Comparison of ENCODE assay signal across 9 cellular contexts in genomic region chr11:46332568-46333128, GRCh38. TPM values are rescaled to one million over a fixed set of nuclear protein-coding genes. Genes with fewer than 3 reads are reported as not detected.
A peak's percentile ranks its signal among the peaks of the same experiment; 100 is the strongest.
DNase-seq lines count a peak whose midpoint lies in the region; ATAC-seq and TF ChIP-seq lines count a peak whose summit lies in the region.
"Had no signal": no experiment of that assay in that cellular context is flagged by ENCODE, and none has a peak within 500 bp of the region (broad histone marks: within the 10 kb centered on the region; RNA-seq: fewer than 3 reads in every experiment).

No MANE protein-coding gene starts in this region.

- DNase-seq in GM12864 (ENCODE audit: low read depth) (no peak), osteocyte (ENCODE audit: extremely low spot score, unreplicated experiment) (no peak), GF-D8 (lab: John Stamatoyannopoulos, UW) (no peak)
- peak; percentile 75 to 78 for DNase-seq in activated CD4-positive, alpha-beta T cell treated with anti-CD3 and anti-CD28 coated beads for 4 hours

- H3K4me3 ChIP-seq in GM12864 (ENCODE audit: low read depth, low read length) (peak overlapping the region; percentile 24; the same call in 1 of the 2 replicates), esophagus (ENCODE audit: low read depth in 1 of 2, low read length in 2 of 2) (peak overlapping the region; percentile 32 to 40)

- ATAC-seq in GM19452 (IDR thresholded peaks at IDR 0.05; ENCODE audit: unreplicated experiment) = no peak
- no peak for ATAC-seq in HG02852 (IDR thresholded peaks at IDR 0.05; ENCODE audit: unreplicated experiment)
- no peak for ATAC-seq in HG03460 (IDR thresholded peaks at IDR 0.05; ENCODE audit: unreplicated experiment)

- no peak overlapping the region for H3K27ac ChIP-seq in esophagus (ENCODE audit: low read depth in 2 of 2, low read length in 1 of 2)
- H3K27ac ChIP-seq: HL-60 had no signal

- no peaks in the 10 kb centered on the region for H3K9me3 ChIP-seq in esophagus (ENCODE audit: control insufficient read depth in 2 of 2, insufficient read depth in 1 of 2, low read depth in 1 of 2, low read length in 1 of 2)

- no peak overlapping the region for H3K27ac Mint-ChIP-seq in osteocyte (ENCODE audit: unreplicated experiment)

- H3K9me3 Mint-ChIP-seq in osteocyte (ENCODE audit: unreplicated experiment) = no peaks in the 10 kb centered on the region

- H3K36me3 ChIP-seq in esophagus (ENCODE audit: control insufficient read depth in 2 of 2, insufficient read depth in 2 of 2, low read length in 1 of 2) = no peaks in the 10 kb centered on the region

- H3K36me3 Mint-ChIP-seq in osteocyte (ENCODE audit: unreplicated experiment) = no peaks in the 10 kb centered on the region

- TF ChIP-seq CTCF in GM12864 (IDR thresholded peaks at IDR 0.05; ENCODE audit: low read depth, low read length, missing control alignments) (no peak), osteocyte (IDR thresholded peaks at IDR 0.05) (no peak)

- peak overlapping the region; percentile 47 for H3K4me3 Mint-ChIP-seq in osteocyte (ENCODE audit: unreplicated experiment)

- H3K27me3 ChIP-seq in esophagus (ENCODE audit: control insufficient read depth in 1 of 2, insufficient read depth in 2 of 2, low read length in 2 of 2) = peaks cover 0 to 8% of the 10 kb centered on the region in 2 donors

- peaks cover 35% of the 10 kb centered on the region for H3K27me3 Mint-ChIP-seq in osteocyte (ENCODE audit: unreplicated experiment)

- peaks cover 3 to 14% of the 10 kb centered on the region in 2 donors for H3K4me1 ChIP-seq in esophagus (ENCODE audit: control insufficient read depth in 2 of 2, insufficient read depth in 2 of 2, low read length in 1 of 2)

- H3K4me1 Mint-ChIP-seq in osteocyte (ENCODE audit: unreplicated experiment) = peaks cover 32% of the 10 kb centered on the region

- 1 to 4% methylated on average over 37 to 60 of the region's 60 CpGs for WGBS in esophagus, 2 donors

RNA-seq across cellular contexts. Expression of gene DGKZ, which starts 14.6 kb away (rescaled TPM):
- 10 to 100 TPM; 27.3 to 36.6 TPM for polyA plus RNA-seq in esophagus
- total RNA-seq in osteocyte = 48.6 and 49.9 TPM in 2 replicates

RNA-seq across cellular contexts. Expression of gene MDK, which starts 48.8 kb away (rescaled TPM):
- polyA plus RNA-seq in esophagus = 10 to 100 TPM; 19.9 to 24.3 TPM
- total RNA-seq in osteocyte = 163 and 171 TPM in 2 replicates

RNA-seq across cellular contexts. Expression of gene CREB3L1, which starts 55.2 kb away (rescaled TPM):
- under 1 TPM; 0.31 to 0.60 TPM for polyA plus RNA-seq in esophagus
- 77.0 and 78.6 TPM in 2 replicates for total RNA-seq in osteocyte

RNA-seq across cellular contexts. Expression of gene CHRM4, which starts 58.9 kb away (rescaled TPM):
- polyA plus RNA-seq in esophagus = under 1 TPM in 1 of 2 donors, not detected in 1; 0.02 TPM
- 0.21 TPM in 1 of 2 replicates, not detected in the other for total RNA-seq in osteocyte

Comparison
In these comparisons a context has a peak if more than half of its experiments do, and no peak if none do; other contexts are left out.
1. DNase-seq: peak in activated CD4-positive, alpha-beta T cell treated with anti-CD3 and anti-CD28 coated beads for 4 hours (2 of 2); none in GM12864 (single experiment), osteocyte (single experiment) and GF-D8 (single experiment).